8 cellular contexts compared by ENCODE assay signal in genomic region chr1:37807555-37808368, GRCh38. TPM values are rescaled to one million over a fixed set of nuclear protein-coding genes. Genes with fewer than 3 reads are reported as not detected.
DNase-seq lines count a peak whose midpoint lies in the region; ATAC-seq lines count a peak whose summit lies in the region.

C1orf122 (plus strand) TSS chr1:37807790; CDS start chr1:37808405, 615 bp downstream.
YRDC (minus strand) TSS chr1:37808208; CDS start chr1:37808180, 28 bp downstream.

- peak within 1 kb of the TSS; percentile 94 to 96 (median 94) for H3K4me3 Mint-ChIP-seq in immature natural killer cell

- peak; percentile 88 for ATAC-seq in GM18907 (IDR thresholded peaks at IDR 0.05; ENCODE audit: unreplicated experiment)
- peak; percentile 85 for ATAC-seq in HG03139 (IDR thresholded peaks at IDR 0.05; ENCODE audit: unreplicated experiment)

- peaks cover 0 to 5% (median 5%) of the 10 kb centered on the region in 3 donors for H3K27me3 Mint-ChIP-seq in immature natural killer cell (ENCODE audit: low read depth in 3 of 3)

- peak; percentile 91 for DNase-seq in ACHN
- DNase-seq in NCI-H226: peak; percentile 95
- DNase-seq in activated CD4-positive, CD25-positive, alpha-beta regulatory T cell (lab: John Stamatoyannopoulos, UW): peak; percentile 83 to 86 (median 86)
- peak in 60 of 61 donors; percentile 50 to 95 (median 90) for DNase-seq in caudate nucleus (lab: John Stamatoyannopoulos, UW)
- DNase-seq in immature natural killer cell: peak; percentile 89 to 91 (median 91)
- peak; percentile 73 for DNase-seq in smooth muscle cell of the brain vasculature (ENCODE audit: low read depth, low spot score)

- H3K27ac Mint-ChIP-seq in immature natural killer cell: peak within 1 kb of the TSS; percentile 88 to 98 (median 94)

- H3K27ac ChIP-seq in caudate nucleus (ENCODE audit: low read depth, low read length): peak within 1 kb of the TSS; percentile 91

- no peaks in the 10 kb centered on the region for H3K9me3 Mint-ChIP-seq in immature natural killer cell

- in situ Hi-C loops in ACHN (cut with HindIII; ENCODE audit: low pct_ligation_motif_present, low pct_unique_long_range_greater_than_20kb, low sequenced_read_pairs): no loop called here

- peaks cover 34 to 48% of the 10 kb centered on the region in 2 donors for H3K4me1 Mint-ChIP-seq in immature natural killer cell

- peaks cover 9 to 21% (median 12%) of the 10 kb centered on the region in 3 donors for H3K36me3 Mint-ChIP-seq in immature natural killer cell

RNA-seq across cellular contexts. Expression of gene C1orf122, which starts in this region (rescaled TPM):
- 10 to 100 TPM; 33.9 to 58.9 (median 39.3) TPM for polyA plus RNA-seq in immature natural killer cell

RNA-seq across cellular contexts. Expression of gene YRDC, which starts in this region (rescaled TPM):
- polyA plus RNA-seq in immature natural killer cell: 10 to 100 TPM; 17.7 to 44.1 (median 41.3) TPM

Comparison
In these comparisons a context has a peak if more than half of its experiments do, and no peak if none do; other contexts are left out.
1. Peak in every context shown above with its lines: DNase-seq, ATAC-seq and H3K27ac ChIP-seq.